11 cellular contexts compared by ENCODE assay signal in the genomic region with DNA sequence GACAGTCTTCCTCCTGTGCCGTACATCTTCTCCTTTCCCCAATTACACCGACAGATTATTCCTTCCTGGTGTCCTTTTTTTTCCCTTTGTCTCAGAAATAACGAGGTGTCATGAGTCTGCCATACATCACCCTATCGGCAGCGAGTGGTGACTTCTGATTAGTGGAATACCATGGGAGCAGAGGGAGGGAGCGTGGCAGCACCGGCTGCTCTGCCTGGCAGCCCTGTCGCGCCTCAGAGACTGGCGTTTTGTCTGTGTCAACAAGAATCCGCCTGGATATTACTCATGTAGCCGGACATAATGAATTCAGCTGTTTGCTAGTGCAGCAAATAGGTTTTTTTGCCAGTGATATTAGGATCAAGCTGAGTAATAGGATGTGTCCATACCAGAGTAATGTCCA. TPM values are rescaled to one million over a fixed set of nuclear protein-coding genes. Genes with fewer than 3 reads are reported as not detected.
DNase-seq lines count a peak whose midpoint lies in the region; ATAC-seq lines count a peak whose summit lies in the region.
"Had no signal": no experiment of that assay in that cellular context is flagged by ENCODE, and none has a peak within 500 bp of the region (broad histone marks: within the 10 kb centered on the region; RNA-seq: fewer than 3 reads in every experiment).

No MANE protein-coding gene starts in this region.

- in situ Hi-C loops in G401 (cut with HindIII; ENCODE audit: low sequenced_read_pairs) = no loop called here

- intact Hi-C loops in sciatic nerve (cut with DNase I) = no loop called here

- ATAC-seq in sciatic nerve = no peak
- no peak for ATAC-seq in GM21786 (IDR thresholded peaks at IDR 0.05; ENCODE audit: unreplicated experiment)
- ATAC-seq: WTC11 had no signal

- DNase-seq in G401 (ENCODE audit: low spot score) (peak; percentile 93), NCI-H2227 (lab: John Stamatoyannopoulos, UW; ENCODE audit: unreplicated experiment) (peak; percentile 77), cerebellum (ENCODE audit: low spot score) (peak; percentile 75), nucleus accumbens (lab: John Stamatoyannopoulos, UW) (peak in 37 of 56 donors; percentile 17 to 80 (median 49)), sciatic nerve (ENCODE audit: low spot score) (no peak)
- DNase-seq in stimulated activated CD4-positive, alpha-beta T cell treated with anti-CD3 and anti-CD28 coated beads, Interleukin-2, amount 100 ng/mL, for 48 hours = no peak
- no peak for DNase-seq in activated CD4-positive, alpha-beta T cell treated with anti-CD3 and anti-CD28 coated beads for 4 hours
- DNase-seq: esophagus squamous epithelium had no signal

RNA-seq across cellular contexts. Expression of gene UTP25, which starts 51.8 kb away (rescaled TPM):
- 9.7 and 13.5 TPM in 2 replicates for total RNA-seq in G401 (2014; rRNA removed; shearing (Covaris generic))
- total RNA-seq in cerebellum (9.7 TPM), sciatic nerve (7.7 TPM)

RNA-seq across cellular contexts. Expression of gene SYT14, which starts 58.5 kb away (rescaled TPM):
- 37.5 and 58.0 TPM in 2 replicates for total RNA-seq in G401 (2014; rRNA removed; shearing (Covaris generic))
- total RNA-seq in cerebellum (49.5 TPM), sciatic nerve (3.8 TPM)
- total RNA-seq: esophagus squamous epithelium, mesenteric fat pad had no signal

Comparison
In these comparisons a context has a peak if more than half of its experiments do, and no peak if none do; other contexts are left out.
1. DNase-seq: peak in G401 (single experiment), NCI-H2227 (single experiment), cerebellum (single experiment) and nucleus accumbens (37 of 56); none in stimulated activated CD4-positive, alpha-beta T cell treated with anti-CD3 and anti-CD28 coated beads, Interleukin-2, amount 100 ng/mL, for 48 hours (0 of 2), activated CD4-positive, alpha-beta T cell treated with anti-CD3 and anti-CD28 coated beads for 4 hours (0 of 2) and sciatic nerve (single experiment).